In the genomic region with DNA sequence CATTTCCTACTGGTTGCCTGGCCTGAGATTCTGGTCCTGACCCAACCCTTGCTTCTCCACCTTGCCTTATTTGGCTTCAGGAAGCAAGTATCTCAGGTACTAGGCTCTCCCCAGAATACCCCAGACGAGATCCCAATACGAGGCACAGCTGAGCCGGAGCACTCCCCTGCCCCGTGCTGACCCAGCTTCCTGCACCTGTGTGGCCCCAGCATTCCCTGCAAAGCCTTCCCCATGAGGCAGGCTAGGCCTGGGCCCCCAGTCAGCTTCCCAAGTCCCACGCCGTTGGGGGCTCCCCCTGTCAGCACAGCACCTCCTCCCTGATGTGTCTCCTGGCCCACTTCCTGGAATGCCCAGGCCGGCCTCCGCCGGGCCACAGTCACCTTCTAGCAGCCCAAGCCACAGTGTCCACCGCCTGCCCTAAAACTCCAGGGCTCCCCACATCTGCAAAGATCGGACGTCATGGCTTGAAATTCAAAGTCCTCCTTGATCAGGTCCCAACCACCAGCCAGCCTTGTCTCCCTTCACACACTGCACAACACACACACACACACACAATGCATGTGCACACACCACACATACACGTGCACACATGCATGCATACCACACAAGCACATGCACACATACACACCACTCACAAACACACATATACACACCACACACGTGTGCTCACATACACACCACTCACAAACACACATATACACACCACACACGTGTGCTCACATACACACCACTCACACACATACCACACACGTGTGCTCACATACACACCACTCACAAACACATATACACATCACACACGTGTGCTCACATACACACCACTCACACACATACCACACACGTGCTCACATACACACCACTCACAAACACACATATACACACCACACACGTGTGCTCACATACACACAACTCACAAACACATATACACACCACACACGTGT, we compare ENCODE assay signal across 22 cellular contexts.
DNase-seq lines count a peak whose midpoint lies in the region; ATAC-seq, FAIRE-seq and TF ChIP-seq lines count a peak whose summit lies in the region.
"Had no signal": no experiment of that assay in that cellular context is flagged by ENCODE, and none has a peak within 500 bp of the region (broad histone marks: within the 10 kb centered on the region; RNA-seq: fewer than 3 reads in every experiment).

No MANE protein-coding gene starts in this region.

- H3K4me2 ChIP-seq in HepG2 (ENCODE audit: low read depth, low read length): no peak overlapping the region
- H3K4me2 ChIP-seq: BLaER1 treated with 17β-estradiol and CSF1 and Interleukin-3, amounts not matched to agents 10 nM and 100 nM had no signal

- H2AFZ ChIP-seq in HepG2 (ENCODE audit: low read length): no peak overlapping the region

- ATAC-seq in WTC11 (peak; percentile 81), HepG2 (no peak), sciatic nerve (no peak), GM21786 (IDR thresholded peaks at IDR 0.05; ENCODE audit: unreplicated experiment) (no peak)
- ATAC-seq: CD8-positive, alpha-beta T cell; GM12878; Right ventricle myocardium inferior had no signal

- H3K4me1 Mint-ChIP-seq in WTC11: peaks cover 4% of the 10 kb centered on the region

- no peaks in the 10 kb centered on the region for H3K36me3 ChIP-seq in H7 (replicated peaks; ENCODE audit: control insufficient read depth, insufficient read depth, low read length)
- H3K36me3 ChIP-seq in HepG2 (replicated peaks in 1 of 2; ENCODE audit: control insufficient read depth in 1 of 2, insufficient read depth in 2 of 2, low read length in 2 of 2): no peaks in the 10 kb centered on the region
- no peaks in the 10 kb centered on the region for H3K36me3 ChIP-seq in esophagus squamous epithelium
- H3K36me3 ChIP-seq: BLaER1 treated with 17β-estradiol and CSF1 and Interleukin-3, amounts not matched to agents 10 nM and 100 nM; MG63; SJSA1 had no signal

- FAIRE-seq in HepG2 (lab: Jason Lieb, UNC): no peak
- FAIRE-seq: GM12878 had no signal

- no peak overlapping the region for H3K27ac Mint-ChIP-seq in WTC11
- H3K27ac Mint-ChIP-seq: CD8-positive, alpha-beta T cell had no signal

- DNase-seq in H7: peak; percentile 65
- DNase-seq in WTC11 (ENCODE audit: low spot score): no peak
- no peak for DNase-seq in HepG2 (ENCODE audit: low spot score)
- DNase-seq in sciatic nerve (ENCODE audit: low spot score): peak; percentile 33
- DNase-seq in foreskin fibroblast: no peak
- DNase-seq in esophagus squamous epithelium (lab: John Stamatoyannopoulos, UW): no peak
- DNase-seq in NAMALWA (ENCODE audit: low spot score): no peak
- DNase-seq: CD8-positive, alpha-beta T cell; DND-41; GOT3; MG63; NCI-H1048; NCI-H1417 treated with DMSO at 0.1 percent for 48 hours; NCI-H187 treated with DMSO at 0.1 percent for 48 hours; NCI-H2107; NCI-H446 treated with DMSO at 0.1 percent for 48 hours; NCI-H526 treated with DMSO at 0.1 percent for 48 hours had no signal

- H3K9ac ChIP-seq in HepG2 (ENCODE audit: insufficient read depth, low read depth, low read length): no peak overlapping the region
- H3K9ac ChIP-seq: BLaER1 treated with 17β-estradiol and CSF1 and Interleukin-3, amounts not matched to agents 10 nM and 100 nM had no signal

- no peak overlapping the region for H3K4me3 Mint-ChIP-seq in WTC11
- H3K4me3 Mint-ChIP-seq: CD8-positive, alpha-beta T cell had no signal

- H3K9me3 ChIP-seq in HepG2 (ENCODE audit: low read length): no peaks in the 10 kb centered on the region
- H3K9me3 ChIP-seq in esophagus squamous epithelium: no peaks in the 10 kb centered on the region
- H3K9me3 ChIP-seq: BLaER1 treated with 17β-estradiol and CSF1 and Interleukin-3, amounts not matched to agents 10 nM and 100 nM; MG63; SJSA1 had no signal

- H3K79me2 ChIP-seq in HepG2 (ENCODE audit: insufficient read depth, low read length): no peaks in the 10 kb centered on the region

- 51% methylated on average over 15 of the region's 20 CpGs for WGBS in HepG2 (ENCODE audit: low lambda C conversion rate)
- WGBS in esophagus squamous epithelium, 2 donors: 83 to 89% methylated on average over 19 to 20 of the region's 20 CpGs

- H3K4me3 ChIP-seq in H7 (ENCODE audit: insufficient read depth, low read depth, low read length) (no peak overlapping the region), HepG2 (replicated peaks in 1 of 3; ENCODE audit: insufficient read depth in 1 of 3, low read depth in 2 of 3, low read length in 3 of 3) (no peak overlapping the region), foreskin fibroblast (ENCODE audit: low read depth in 1 of 2, low read length in 2 of 2) (no peak overlapping the region), esophagus squamous epithelium (no peak overlapping the region)
- H3K4me3 ChIP-seq: BLaER1 treated with 17β-estradiol and CSF1 and Interleukin-3, amounts not matched to agents 10 nM and 100 nM; GM12878; MG63; SJSA1 had no signal

- TF ChIP-seq POLR2A in HepG2 (IDR thresholded peaks at IDR 0.05; ENCODE audit: insufficient read depth in 1 of 2, low read depth in 2 of 2, low read length in 2 of 2): no peak
- TF ChIP-seq POLR2A in esophagus squamous epithelium (IDR thresholded peaks at IDR 0.05): no peak

- H3K27ac ChIP-seq in HepG2 (ENCODE audit: extremely low read length, insufficient read depth, low read length) (no peak overlapping the region), esophagus squamous epithelium (no peak overlapping the region)
- H3K27ac ChIP-seq: BLaER1 treated with 17β-estradiol and CSF1 and Interleukin-3, amounts not matched to agents 10 nM and 100 nM; SJSA1 had no signal

- H3K9me3 Mint-ChIP-seq in WTC11: no peaks in the 10 kb centered on the region
- H3K9me3 Mint-ChIP-seq: CD8-positive, alpha-beta T cell had no signal

- no peaks in the 10 kb centered on the region for H3K4me1 ChIP-seq in HepG2 (ENCODE audit: insufficient read depth, low read length)
- peaks cover 0 to 17% (median 10%) of the 10 kb centered on the region in 3 donors for H3K4me1 ChIP-seq in esophagus squamous epithelium
- H3K4me1 ChIP-seq: BLaER1 treated with 17β-estradiol and CSF1 and Interleukin-3, amounts not matched to agents 10 nM and 100 nM; SJSA1 had no signal

- no TSS peak for BruUV-seq in HepG2 (replicated peaks; lab: Mats Ljungman, UMichigan)

- H3K27me3 ChIP-seq in H7 (ENCODE audit: control insufficient read depth, insufficient read depth, low read length) (no peaks in the 10 kb centered on the region), HepG2 (ENCODE audit: control insufficient read depth in 1 of 2, insufficient read depth in 2 of 2, low read length in 2 of 2) (peaks cover 0 to 12% of the 10 kb centered on the region in 2 experiments; a peak in 2 of 5 replicates), esophagus squamous epithelium (peaks cover 0 to 5% (median 0%) of the 10 kb centered on the region in 4 donors)
- H3K27me3 ChIP-seq: BLaER1 treated with 17β-estradiol and CSF1 and Interleukin-3, amounts not matched to agents 10 nM and 100 nM; MG63 had no signal

- TF ChIP-seq EP300 in HepG2 (IDR thresholded peaks at IDR 0.05; ENCODE audit: low read depth in 2 of 2, low read length in 2 of 2) (no peak), HepG2 (CRISPR knock-in tag; IDR thresholded peaks at IDR 0.05; ENCODE audit: borderline replicate concordance) (no peak)

- POLR2A ChIA-PET in WTC11 (lab: Charles Lee) (no interaction called here), HepG2 (lab: Yijun Ruan, JAX) (no interaction called here)

- H3K36me3 Mint-ChIP-seq in WTC11: no peaks in the 10 kb centered on the region
- H3K36me3 Mint-ChIP-seq: CD8-positive, alpha-beta T cell had no signal

- peaks cover 4% of the 10 kb centered on the region; the same call in 1 of the 2 replicates for H3K27me3 Mint-ChIP-seq in WTC11 (ENCODE audit: low read depth)

- H4K20me1 ChIP-seq in HepG2 (ENCODE audit: insufficient read depth, low read length): no peaks in the 10 kb centered on the region
- H4K20me1 ChIP-seq: BLaER1 treated with 17β-estradiol and CSF1 and Interleukin-3, amounts not matched to agents 10 nM and 100 nM had no signal

- CTCF ChIA-PET in WTC11 (lab: Charles Lee): no interaction called here
- CTCF ChIA-PET in HepG2 (lab: Yijun Ruan, JAX; ENCODE audit: low intra/inter-chr PET ratio, low total read pairs): no interaction called here

- in situ Hi-C loops in HepG2 (cut with HindIII; ENCODE audit: extremely low pct_ligation_motif_present, low pct_unique_long_range_greater_than_20kb): loop anchor here (25.0 kb wide), 1 partner anchor 159 kb away; no protein-coding TSS in a partner anchor

- TF ChIP-seq CTCF in WTC11 (IDR thresholded peaks at IDR 0.05): no peak
- no peak for TF ChIP-seq CTCF in HepG2 (CRISPR knock-in tag; IDR thresholded peaks at IDR 0.05)
- no peak for TF ChIP-seq CTCF in foreskin fibroblast (IDR thresholded peaks at IDR 0.05; ENCODE audit: low read depth, low read length)
- TF ChIP-seq CTCF in esophagus squamous epithelium (IDR thresholded peaks at IDR 0.05): no peak

- intact Hi-C loops in HepG2 (cut with micrococcal nuclease; ENCODE audit: unreplicated experiment): no loop called here
- intact Hi-C loops in sciatic nerve (cut with DNase I): no loop called here
- intact Hi-C loops in esophagus squamous epithelium (cut with DNase I): no loop called here

- no peak for TF ChIP-seq RAD21 in HepG2 (CRISPR knock-in tag; IDR thresholded peaks at IDR 0.05)

TF ChIP-seq in WTC11, 78 proteins besides CTCF, POLR2A, EP300 and RAD21:
- TF ChIP-seq, protein P1, sequence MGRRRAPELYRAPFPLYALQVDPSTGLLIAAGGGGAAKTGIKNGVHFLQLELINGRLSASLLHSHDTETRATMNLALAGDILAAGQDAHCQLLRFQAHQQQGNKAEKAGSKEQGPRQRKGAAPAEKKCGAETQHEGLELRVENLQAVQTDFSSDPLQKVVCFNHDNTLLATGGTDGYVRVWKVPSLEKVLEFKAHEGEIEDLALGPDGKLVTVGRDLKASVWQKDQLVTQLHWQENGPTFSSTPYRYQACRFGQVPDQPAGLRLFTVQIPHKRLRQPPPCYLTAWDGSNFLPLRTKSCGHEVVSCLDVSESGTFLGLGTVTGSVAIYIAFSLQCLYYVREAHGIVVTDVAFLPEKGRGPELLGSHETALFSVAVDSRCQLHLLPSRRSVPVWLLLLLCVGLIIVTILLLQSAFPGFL (CRISPR knock-in tag; IDR thresholded peaks at IDR 0.05; ENCODE audit: borderline replicate concordance): no peak
- TF ChIP-seq ZNF423 (CRISPR knock-in tag; IDR thresholded peaks at IDR 0.05): no peak

TF ChIP-seq in HepG2, 621 proteins besides CTCF, POLR2A, EP300 and RAD21 (continues in another document):
- TF ChIP-seq, protein P2, sequence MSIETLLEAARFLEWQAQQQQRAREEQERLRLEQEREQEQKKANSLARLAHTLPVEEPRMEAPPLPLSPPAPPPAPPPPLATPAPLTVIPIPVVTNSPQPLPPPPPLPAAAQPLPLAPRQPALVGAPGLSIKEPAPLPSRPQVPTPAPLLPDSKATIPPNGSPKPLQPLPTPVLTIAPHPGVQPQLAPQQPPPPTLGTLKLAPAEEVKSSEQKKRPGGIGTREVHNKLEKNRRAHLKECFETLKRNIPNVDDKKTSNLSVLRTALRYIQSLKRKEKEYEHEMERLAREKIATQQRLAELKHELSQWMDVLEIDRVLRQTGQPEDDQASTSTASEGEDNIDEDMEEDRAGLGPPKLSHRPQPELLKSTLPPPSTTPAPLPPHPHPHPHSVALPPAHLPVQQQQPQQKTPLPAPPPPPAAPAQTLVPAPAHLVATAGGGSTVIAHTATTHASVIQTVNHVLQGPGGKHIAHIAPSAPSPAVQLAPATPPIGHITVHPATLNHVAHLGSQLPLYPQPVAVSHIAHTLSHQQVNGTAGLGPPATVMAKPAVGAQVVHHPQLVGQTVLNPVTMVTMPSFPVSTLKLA (IDR thresholded peaks at IDR 0.05): peak; percentile 94
- no peak for TF ChIP-seq PHF21A (CRISPR knock-in tag; IDR thresholded peaks at IDR 0.05)

Comparison
In these comparisons a context has a peak if more than half of its experiments do, and no peak if none do; other contexts are left out.
1. DNase-seq: peak in H7 (single experiment) and sciatic nerve (single experiment); none in WTC11 (single experiment), HepG2 (single experiment), foreskin fibroblast (0 of 2), esophagus squamous epithelium (single experiment) and NAMALWA (single experiment).